In the genomic region with DNA sequence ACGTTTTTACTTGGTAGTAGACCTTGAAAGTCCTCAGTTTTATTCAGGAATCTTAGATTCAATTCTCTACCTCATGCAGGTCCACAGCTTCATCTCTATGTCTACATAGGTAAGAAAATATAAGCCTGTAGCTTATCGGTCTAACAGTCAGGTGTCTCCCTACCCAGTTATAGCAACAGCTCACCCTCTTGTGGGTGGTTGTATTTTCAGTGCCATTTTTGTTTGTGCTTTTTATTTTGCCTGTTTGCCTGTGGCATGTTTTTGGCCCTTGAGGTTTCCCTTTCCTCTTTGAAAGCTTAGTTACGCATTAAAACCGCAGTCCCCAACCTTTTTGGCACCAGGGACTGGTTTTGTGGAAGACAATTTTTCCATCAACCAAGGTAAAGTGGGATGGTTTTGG, we compare ENCODE assay signal across 27 cellular contexts.
"Had no signal": no experiment of that assay in that cellular context is flagged by ENCODE, and none has a peak within 500 bp of the region (broad histone marks: within the 10 kb centered on the region; RNA-seq: fewer than 3 reads in every experiment).

No MANE protein-coding gene starts in this region.

- DNase-seq: activated B cell treated with CpG ODN at 0.5 μM for 24 hours; activated CD4-positive, alpha-beta memory T cell treated with anti-CD3 and anti-CD28 coated beads for 36 hours; activated CD4-positive, alpha-beta T cell treated with anti-CD3 and anti-CD28 coated beads for 4 hours; activated CD4-positive, alpha-beta T cell treated with anti-CD3 and anti-CD28 coated beads, Interleukin-2, amount 10 ng/mL, durations not matched to agents 24 days and 14 days; activated CD4-positive, alpha-beta T cell treated with anti-CD3 and anti-CD28 coated beads, Interleukin-2, amount 50 U/mL, for 1 hour; activated CD4-positive, alpha-beta T cell treated with anti-CD3 and anti-CD28 coated beads, Interleukin-2, amount 50 U/mL, for 4 hours; activated CD4-positive, CD25-positive, alpha-beta regulatory T cell treated with anti-CD3 and anti-CD28 coated beads, Interleukin-2, amount 50 U/mL, for 72 hours; activated CD8-positive, alpha-beta memory T cell treated with anti-CD3 and anti-CD28 coated beads, Interleukin-2, amount 10 ng/mL, durations not matched to agents 7 days and 5 days; activated CD8-positive, alpha-beta memory T cell treated with anti-CD3 and anti-CD28 coated beads, Interleukin-2, amount 50 U/mL, for 48 hours; activated CD8-positive, alpha-beta T cell treated with anti-CD3 and anti-CD28 coated beads for 36 hours; activated effector memory CD4-positive, alpha-beta T cell treated with Interleukin-2 at 50 U/mL for 16 hours; activated gamma-delta T cell; activated naive CD4-positive, alpha-beta T cell treated with anti-CD3 and anti-CD28 coated beads, Interleukin-2, amount 10 ng/mL, durations not matched to agents 7 days and 5 days; activated naive CD4-positive, alpha-beta T cell treated with Interleukin-2 at 50 U/mL for 16 hours; activated naive CD8-positive, alpha-beta T cell treated with anti-CD3 and anti-CD28 coated beads, Interleukin-2, amount 10 ng/mL, durations not matched to agents 7 days and 5 days; activated naive CD8-positive, alpha-beta T cell treated with anti-CD3 and anti-CD28 coated beads, Interleukin-2, amount 50 U/mL, for 24 hours; activated T-cell treated with anti-CD3 and anti-CD28 coated beads, Interleukin-2, amount 50 U/mL, for 24 hours; activated T-cell treated with anti-CD3 and anti-CD28 coated beads, Interleukin-2, amount 50 U/mL, for 48 hours; amygdala; anterior cingulate cortex; body of pancreas; brain microvascular endothelial cell; central memory CD4-positive, alpha-beta T cell; T-helper 2 cell; T-helper 9 cell had no signal

- H3K27ac ChIP-seq: body of pancreas, brain microvascular endothelial cell, breast epithelium, VCaP had no signal

- ATAC-seq: activated CD8-positive, alpha-beta memory T cell treated with anti-CD3 and anti-CD28 coated beads, Interleukin-2, amount 10 ng/mL, durations not matched to agents 7 days and 5 days; activated CD8-positive, alpha-beta T cell treated with anti-CD3 and anti-CD28 coated beads for 36 hours; activated naive CD8-positive, alpha-beta T cell treated with anti-CD3 and anti-CD28 coated beads, Interleukin-2, amount 50 U/mL, for 24 hours; body of pancreas had no signal

- H3K27me3 ChIP-seq: body of pancreas, brain microvascular endothelial cell, breast epithelium had no signal

- H3K4me3 ChIP-seq: body of pancreas, breast epithelium had no signal

- H3K9me3 ChIP-seq: body of pancreas, breast epithelium had no signal

- H3K36me3 ChIP-seq: brain microvascular endothelial cell, breast epithelium had no signal

- H3K4me1 ChIP-seq: body of pancreas, breast epithelium had no signal
